ENCODE assay signal across 21 cellular contexts in genomic region chr13:27338207-27338606, GRCh38.
"Had no signal": no experiment of that assay in that cellular context is flagged by ENCODE, and none has a peak within 500 bp of the region (broad histone marks: within the 10 kb centered on the region; RNA-seq: fewer than 3 reads in every experiment).

No MANE protein-coding gene starts in this region.

- ATAC-seq: foreskin keratinocyte; left colon; left ventricle myocardium superior; mucosa of descending colon; naive thymus-derived CD8-positive, alpha-beta T cell; right cardiac atrium; stimulated activated naive CD8-positive, alpha-beta T cell treated with anti-CD3 and anti-CD28 coated beads, Interleukin-15, Interleukin-2, amounts not matched to agents 100 U/mL and 50 U/mL, for 24 hours had no signal

- H3K9me3 ChIP-seq: mucosa of descending colon, ovary, suprapubic skin, thyroid gland, upper lobe of left lung, vagina had no signal

- H2AFZ ChIP-seq: hepatocyte had no signal

- H3K36me3 ChIP-seq: ovary, suprapubic skin, thyroid gland, upper lobe of left lung, vagina had no signal

- H3K79me2 ChIP-seq: hepatocyte had no signal

- DNase-seq: effector CD4-positive, alpha-beta T cell; foreskin keratinocyte; head of caudate nucleus; left colon; left ventricle myocardium superior; mucosa of descending colon; nucleus accumbens; ovary; right cardiac atrium; stimulated activated CD4-positive, alpha-beta T cell treated with anti-CD3 and anti-CD28 coated beads, Interleukin-2, amount 100 ng/mL, for 48 hours; stimulated activated naive CD8-positive, alpha-beta T cell treated with anti-CD3 and anti-CD28 coated beads, Interleukin-15, Interleukin-2, amounts not matched to agents 100 U/mL and 50 U/mL, for 24 hours; thyroid gland; upper lobe of left lung had no signal

- H3K27me3 ChIP-seq: hepatocyte, ovary, thyroid gland, upper lobe of left lung, vagina had no signal

- H3K27ac ChIP-seq: coronary artery, foreskin keratinocyte, hepatocyte, ovary, suprapubic skin, thyroid gland, upper lobe of left lung, vagina had no signal

- H3K4me3 ChIP-seq: coronary artery, hepatocyte, lung, mucosa of descending colon, ovary, smooth muscle cell, suprapubic skin, thyroid gland, upper lobe of left lung, vagina had no signal

- FAIRE-seq: endothelial cell of umbilical vein had no signal

- H3K4me1 ChIP-seq: foreskin keratinocyte, suprapubic skin, thyroid gland, upper lobe of left lung, vagina had no signal

- H3K4me2 ChIP-seq: hepatocyte, smooth muscle cell had no signal
